In genomic region chr17:79281803-79282202, GRCh38 we compare ENCODE assay signal across 20 cellular contexts.
"Had no signal": no experiment of that assay in that cellular context is flagged by ENCODE, and none has a peak within 500 bp of the region (broad histone marks: within the 10 kb centered on the region; RNA-seq: fewer than 3 reads in every experiment).

No MANE protein-coding gene starts in this region.

- H3K27ac ChIP-seq: RWPE1, SJSA1, SK-N-MC had no signal

- H3K9me3 ChIP-seq: MG63 had no signal

- H3K36me3 ChIP-seq: MG63, SJSA1 had no signal

- DNase-seq: IMR-90, Karpas-422, KG1, MG63, NCI-H1092, NCI-H1105 treated with DMSO at 0.1 percent for 48 hours, NCI-H1417 treated with DMSO at 0.1 percent for 48 hours, NCI-H146, NCI-H1694 treated with DMSO at 0.1 percent for 48 hours, NCI-H1930, NCI-H2081, NCI-H2107, NCI-H2227 treated with DMSO at 0.1 percent for 48 hours, NCI-H524, NCI-H69, NCI-H774, SIG-M5 had no signal

- H3K4me1 ChIP-seq: SJSA1 had no signal

- H3K4me3 ChIP-seq: MG63, SJSA1, SK-N-MC had no signal
